21 cellular contexts compared by ENCODE assay signal in the genomic region with DNA sequence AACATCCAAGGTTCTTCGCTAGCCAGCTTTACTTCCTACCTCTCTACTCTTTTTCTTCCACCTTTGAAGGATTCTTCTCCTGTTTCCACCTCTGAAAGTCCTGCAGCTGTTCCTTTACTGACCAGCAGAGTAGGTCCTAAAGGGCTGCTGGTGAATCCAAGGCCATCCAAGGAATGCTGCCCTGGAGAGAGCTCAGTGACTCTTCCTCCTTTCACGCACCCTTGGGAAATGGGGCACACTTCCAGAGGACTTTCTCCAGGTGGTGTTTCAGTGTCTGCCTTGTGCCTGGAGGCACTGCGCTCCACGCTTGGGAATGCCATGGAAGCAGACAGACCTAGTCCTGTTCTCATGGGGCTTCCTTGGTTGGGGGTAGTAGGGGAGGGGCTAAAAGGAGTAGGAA.
"Had no signal": no experiment of that assay in that cellular context is flagged by ENCODE, and none has a peak within 500 bp of the region (broad histone marks: within the 10 kb centered on the region; RNA-seq: fewer than 3 reads in every experiment).

No MANE protein-coding gene starts in this region.

- H3K9me3 ChIP-seq: heart left ventricle, mucosa of descending colon, ovary, suprapubic skin, thyroid gland, upper lobe of left lung, vagina had no signal

- H3K27me3 ChIP-seq: heart left ventricle, ovary, suprapubic skin, thyroid gland, upper lobe of left lung, vagina had no signal

- ATAC-seq: esophagus mucosa; heart left ventricle; left lobe of liver; mucosa of descending colon; natural killer cell; right cardiac atrium; stimulated activated effector memory CD8-positive, alpha-beta T cell treated with anti-CD3 and anti-CD28 coated beads, Interleukin-12 subunit alpha, Interleukin-12 subunit beta, amount 100 ng/mL, for 72 hours; stimulated activated naive CD8-positive, alpha-beta T cell treated with anti-CD3 and anti-CD28 coated beads, Interleukin-15, Interleukin-2, amounts not matched to agents 100 U/mL and 50 U/mL, for 24 hours had no signal

- H3K4me1 ChIP-seq: heart left ventricle, suprapubic skin, thyroid gland, upper lobe of left lung, vagina had no signal

- H3K36me3 ChIP-seq: heart left ventricle, ovary, suprapubic skin, thyroid gland, upper lobe of left lung, vagina had no signal

- H3K4me3 ChIP-seq: coronary artery, heart left ventricle, mucosa of descending colon, ovary, smooth muscle cell, suprapubic skin, thyroid gland, upper lobe of left lung, vagina had no signal

- DNase-seq: effector CD8-positive, alpha-beta T cell; heart left ventricle; hippocampal formation; kidney glomerular epithelial cell; mammary epithelial cell; mucosa of descending colon; natural killer cell; ovary; right cardiac atrium; stimulated activated CD4-positive, alpha-beta T cell treated with anti-CD3 and anti-CD28 coated beads, Interleukin-4, amount 100 ng/mL, for 1 hour; stimulated activated CD8-positive, alpha-beta memory T cell treated with anti-CD3 and anti-CD28 coated beads, Interleukin-4, amount 100 ng/mL, for 48 hours; stimulated activated naive CD8-positive, alpha-beta T cell treated with anti-CD3 and anti-CD28 coated beads, Interleukin-15, Interleukin-2, amounts not matched to agents 100 U/mL and 50 U/mL, for 24 hours; thyroid gland; upper lobe of left lung had no signal

- H3K27ac ChIP-seq: coronary artery, heart left ventricle, ovary, suprapubic skin, thyroid gland, upper lobe of left lung, vagina had no signal
